ENCODE assay signal across 1 cellular context in genomic region chr17:45227101-45227591, GRCh38.
A peak's percentile ranks its signal among the peaks of the same experiment; 100 is the strongest.
TF ChIP-seq lines count a peak whose summit lies in the region.

No MANE protein-coding gene starts in this region.

TF ChIP-seq in K562, 482 proteins besides CTCF, POLR2A, EP300 and RAD21 (continued from another document and continues in another):
- TF ChIP-seq HEY1 (CRISPR knock-in tag; IDR thresholded peaks at IDR 0.05; ENCODE audit: borderline replicate concordance) (no peak), ZKSCAN8 (CRISPR knock-in tag; IDR thresholded peaks at IDR 0.05) (no peak), HDAC1 (IDR thresholded peaks at IDR 0.05) (peak in 1 of 2 experiments; percentile 35; a peak in 1 of 4 replicates), ZNF239 (CRISPR knock-in tag; IDR thresholded peaks at IDR 0.05) (no peak), ARID1B (IDR thresholded peaks at IDR 0.05) (peak; percentile 40; the same call in 1 of the 2 replicates), ELK1 (CRISPR knock-in tag; IDR thresholded peaks at IDR 0.05) (no peak), IRF2 (CRISPR knock-in tag; IDR thresholded peaks at IDR 0.05) (peak; percentile 94), POLR2AphosphoS5 (IDR thresholded peaks at IDR 0.05; ENCODE audit: control insufficient read depth, insufficient read depth, low read depth, low read length) (0 out of 2 replicates have a peak, but pooled peaks have one; percentile 17), ZFX (CRISPR knock-in tag; IDR thresholded peaks at IDR 0.05) (peak; percentile 28; the same call in 1 of the 2 replicates), FOXM1 (IDR thresholded peaks at IDR 0.05; ENCODE audit: low read depth) (peak; percentile 77), FOXM1 (CRISPR knock-in tag; IDR thresholded peaks at IDR 0.05; ENCODE audit: low read depth) (no peak), EP400 (IDR thresholded peaks at IDR 0.05) (peak; percentile 46), ZNF282 (CRISPR knock-in tag; IDR thresholded peaks at IDR 0.05) (no peak), ZNF764 (CRISPR knock-in tag; IDR thresholded peaks at IDR 0.05; ENCODE audit: low read depth) (0 out of 2 replicates have a peak, but pooled peaks have one; percentile 33), ATF6 (CRISPR knock-in tag; IDR thresholded peaks at IDR 0.05) (no peak), SMAD1 (IDR thresholded peaks at IDR 0.05; ENCODE audit: low read depth, low read length, partially characterized antibody) (no peak), KDM5B (IDR thresholded peaks at IDR 0.05; ENCODE audit: insufficient replicate concordance, low read depth, low read length) (peak; percentile 41), TAF15 (IDR thresholded peaks at IDR 0.05; ENCODE audit: low read depth, low read length) (no peak), ZMIZ1 (IDR thresholded peaks at IDR 0.05; ENCODE audit: low read depth in 2 of 2, low read length in 2 of 2) (no peak), MAZ (CRISPR knock-in tag; conservative IDR thresholded peaks at IDR 0.05 in 1 of 2, IDR thresholded peaks at IDR 0.05 in 1 of 2) (peak in 1 of 2 experiments; percentile 19; a peak in 1 of 4 replicates), CTBP1 (IDR thresholded peaks at IDR 0.05; ENCODE audit: borderline replicate concordance) (peak; percentile 94), PRDM10 (IDR thresholded peaks at IDR 0.05; ENCODE audit: partially characterized antibody) (no peak), MYNN (IDR thresholded peaks at IDR 0.05) (no peak), MYNN (CRISPR knock-in tag; IDR thresholded peaks at IDR 0.05) (no peak), ZBTB40 (IDR thresholded peaks at IDR 0.05) (peak; percentile 18; the same call in 1 of the 2 replicates), ZBTB40 (CRISPR knock-in tag; IDR thresholded peaks at IDR 0.05) (no peak), TFAP4 (CRISPR knock-in tag; IDR thresholded peaks at IDR 0.05; ENCODE audit: borderline replicate concordance) (0 out of 2 replicates have a peak, but pooled peaks have one; percentile 35), MNT (conservative IDR thresholded peaks at IDR 0.05) (0 out of 4 replicates have a peak, but pooled peaks of 1 of the 2 experiments have one; percentile 41), ZNF699 (CRISPR knock-in tag; IDR thresholded peaks at IDR 0.05; ENCODE audit: insufficient replicate concordance) (no peak)
